Comparison of ENCODE assay signal across 9 cellular contexts in genomic region chr10:80453392-80453714, GRCh38. TPM values are rescaled to one million over a fixed set of nuclear protein-coding genes. Genes with fewer than 3 reads are reported as not detected.
A peak's percentile ranks its signal among the peaks of the same experiment; 100 is the strongest.
DNase-seq lines count a peak whose midpoint lies in the region; FAIRE-seq and TF ChIP-seq lines count a peak whose summit lies in the region.
"Had no signal": no experiment of that assay in that cellular context is flagged by ENCODE, and none has a peak within 500 bp of the region (broad histone marks: within the 10 kb centered on the region; RNA-seq: fewer than 3 reads in every experiment).

No MANE protein-coding gene starts in this region.

- H3K4me2 ChIP-seq in OCI-LY3 (ENCODE audit: low read length) (peak overlapping the region; percentile 94), H1 (ENCODE audit: insufficient read depth in 1 of 2, low read depth in 2 of 2, low read length in 2 of 2) (peak overlapping the region; percentile 77 to 80), neural progenitor cell (peak overlapping the region; percentile 67)

- TF ChIP-seq POLR2A in H1 (IDR thresholded peaks at IDR 0.05; ENCODE audit: control extremely low read depth in 1 of 2, low read depth in 2 of 2, low read length in 2 of 2): peak in 1 of 2 experiments; percentile 1; a peak in 1 of 3 replicates

- H2AFZ ChIP-seq in OCI-LY3 (ENCODE audit: low read depth, low read length): peak overlapping the region; percentile 85
- H2AFZ ChIP-seq in H1 (ENCODE audit: low read length): peak overlapping the region; percentile 18; the same call in 1 of the 2 replicates
- H2AFZ ChIP-seq in neural progenitor cell (replicated peaks): peak overlapping the region; percentile 10

- H3K56ac ChIP-seq in H1 (replicated peaks; ENCODE audit: insufficient read length, low read depth, low read length): no peak overlapping the region

- no peak overlapping the region for H3K4ac ChIP-seq in H1 (replicated peaks; ENCODE audit: insufficient read length, low read depth, low read length)

- no peak overlapping the region for H4K91ac ChIP-seq in H1 (replicated peaks; ENCODE audit: insufficient read length, low read length)

- peak overlapping the region; percentile 42 for H3K4me3 ChIP-seq in BJ (ENCODE audit: low read depth, low read length)
- peak overlapping the region; percentile 85 for H3K4me3 ChIP-seq in OCI-LY3 (ENCODE audit: low read length)
- peak overlapping the region; percentile 43 to 80 (median 66) for H3K4me3 ChIP-seq in H1 (ENCODE audit: extremely low read depth in 1 of 4, insufficient read depth in 2 of 4, low read depth in 3 of 4, low read length in 4 of 4)
- peak overlapping the region; percentile 66 for H3K4me3 ChIP-seq in neural progenitor cell

- peaks cover 51% of the 10 kb centered on the region for H3K4me1 ChIP-seq in OCI-LY3 (ENCODE audit: low read length)
- H3K4me1 ChIP-seq in H1 (replicated peaks in 1 of 4; ENCODE audit: control insufficient read depth in 3 of 4, insufficient read depth in 4 of 4, low read length in 3 of 4): peaks cover 12 to 19% (median 16%) of the 10 kb centered on the region in 4 experiments
- peaks cover 27% of the 10 kb centered on the region for H3K4me1 ChIP-seq in neural progenitor cell

- no peaks in the 10 kb centered on the region for H3K27me3 ChIP-seq in BJ (ENCODE audit: control insufficient read depth, insufficient read depth, low read length)
- H3K27me3 ChIP-seq in OCI-LY3 (ENCODE audit: low read depth, low read length): peaks cover 11% of the 10 kb centered on the region; the same call in 1 of the 2 replicates
- peaks cover 0 to 4% (median 0%) of the 10 kb centered on the region in 4 experiments; a peak in 2 of 7 replicates for H3K27me3 ChIP-seq in H1 (replicated peaks in 1 of 4; ENCODE audit: control insufficient read depth in 3 of 4, extremely low read depth in 1 of 4, insufficient read depth in 3 of 4, low read length in 3 of 4)
- H3K27me3 ChIP-seq in neural progenitor cell: no peaks in the 10 kb centered on the region

- H3K27ac ChIP-seq in OCI-LY3 (ENCODE audit: low read length) (no peak overlapping the region), H1 (ENCODE audit: low read depth, low read length) (peak overlapping the region; percentile 2; the same call in 1 of the 2 replicates), neural progenitor cell (no peak overlapping the region)

- H3K9me3 ChIP-seq in OCI-LY3 (ENCODE audit: insufficient read depth, low read length): no peaks in the 10 kb centered on the region
- H3K9me3 ChIP-seq in H1 (ENCODE audit: insufficient read depth in 2 of 2, low read depth in 1 of 2, low read length in 1 of 2): no peaks in the 10 kb centered on the region
- no peaks in the 10 kb centered on the region for H3K9me3 ChIP-seq in neural progenitor cell (ENCODE audit: low read depth)

- no peak overlapping the region for H2BK15ac ChIP-seq in H1 (ENCODE audit: low read length)

- TF ChIP-seq EP300 in H1 (IDR thresholded peaks at IDR 0.05; ENCODE audit: borderline replicate concordance in 1 of 2, low read depth in 2 of 2, low read length in 2 of 2): 0 out of 3 replicates have a peak, but pooled peaks of 1 of the 2 experiments have one; percentile 34

- 13% methylated on average over 9 of the region's 9 CpGs; no CpG with 5 or more reads in 1 of the 2 experiments for WGBS in H1 (ENCODE audit: extremely low coverage in 1 of 2, insufficient coverage in 1 of 2, insufficient read length in 1 of 2, insufficient replicate concordance in 2 of 2, low coverage in 1 of 2, low lambda C conversion rate in 2 of 2, missing lambda C conversion rate in 1 of 2), 2 experiments

- H4K8ac ChIP-seq in H1 (ENCODE audit: extremely low read depth, insufficient read depth, low read length): peak overlapping the region; percentile 72; the same call in 1 of the 2 replicates

- peaks cover 4% of the 10 kb centered on the region; the same call in 1 of the 2 replicates for H3K79me1 ChIP-seq in H1 (ENCODE audit: low read depth, low read length)

- no peak overlapping the region for H2BK120ac ChIP-seq in H1 (replicated peaks; ENCODE audit: low read depth, low read length)

- no peaks in the 10 kb centered on the region for H3K9me3 Mint-ChIP-seq in neural progenitor cell

- H3K36me3 ChIP-seq in BJ (ENCODE audit: control insufficient read depth, insufficient read depth, low read length) (no peaks in the 10 kb centered on the region), OCI-LY3 (replicated peaks; ENCODE audit: low read depth, low read length) (peaks cover 5% of the 10 kb centered on the region), H1 (ENCODE audit: control insufficient read depth in 2 of 4, insufficient read depth in 4 of 4, low read length in 3 of 4) (no peaks in the 10 kb centered on the region), neural progenitor cell (no peaks in the 10 kb centered on the region)

- H3K79me2 ChIP-seq in OCI-LY3 (ENCODE audit: low read length): peaks cover 33% of the 10 kb centered on the region
- H3K79me2 ChIP-seq in H1 (ENCODE audit: control insufficient read depth in 1 of 2, insufficient read depth in 2 of 2, low read length in 2 of 2): peaks cover 12 to 31% of the 10 kb centered on the region in 2 experiments
- peaks cover 40% of the 10 kb centered on the region for H3K79me2 ChIP-seq in neural progenitor cell (ENCODE audit: low read depth)

- H4K5ac ChIP-seq in H1 (ENCODE audit: insufficient read length, low read depth, low read length): no peak overlapping the region

- H3K9ac ChIP-seq in OCI-LY3 (ENCODE audit: low read length) (peak overlapping the region; percentile 69), H1 (replicated peaks in 1 of 4; ENCODE audit: extremely low read depth in 1 of 4, low read depth in 3 of 4, low read length in 3 of 4) (peak overlapping the region in 3 of 4 experiments; percentile 54 to 89 (median 71); a peak in 6 of 7 replicates), neural progenitor cell (no peak overlapping the region)

- DNase-seq in BJ (ENCODE audit: low read depth): no peak
- peak in 1 of 2 experiments; percentile 63 for DNase-seq in H1 (ENCODE audit: low read depth in 1 of 2, low spot score in 2 of 2)
- no peak for DNase-seq in neural progenitor cell (ENCODE audit: low spot score)
- DNase-seq in HuH-7.5 (ENCODE audit: low spot score): no peak
- no peak for DNase-seq in C1 segment of cervical spinal cord (lab: John Stamatoyannopoulos, UW)
- DNase-seq in NCI-H1092 treated with DMSO at 0.1 percent for 48 hours (lab: John Stamatoyannopoulos, UW): no peak
- DNase-seq in activated effector memory CD4-positive, alpha-beta T cell treated with Interleukin-2 at 50 U/mL for 16 hours: no peak

- no peak overlapping the region for H2BK12ac ChIP-seq in H1 (ENCODE audit: low read depth, low read length)

- H3K27ac Mint-ChIP-seq in neural progenitor cell: peak overlapping the region; percentile 85

- no peak overlapping the region for H2AK5ac ChIP-seq in H1 (ENCODE audit: low read depth, low read length)

- CTCF ChIA-PET in BJ (lab: Yijun Ruan, JAX): interaction anchor here (0.6 to 28.2 kb wide), 3 partner anchors 9 to 71 kb away, joined by 3 to 661 read pairs (median 10); no protein-coding TSS in a partner anchor
- CTCF ChIA-PET in H1 (lab: Charles Lee; ENCODE audit: partially characterized antibody): interaction anchor here (0.7 to 38.4 kb wide), 5 partner anchors 10 to 159 kb away, joined by 3 to 1263 read pairs (median 22); no protein-coding TSS in a partner anchor

- no peaks in the 10 kb centered on the region for H3K36me3 Mint-ChIP-seq in neural progenitor cell

- peak overlapping the region; percentile 93; the same call in 1 of the 2 replicates for H3K18ac ChIP-seq in H1 (ENCODE audit: extremely low read depth, low read length)

- H3K23ac ChIP-seq in H1 (ENCODE audit: insufficient read length): no peak overlapping the region

- no peak overlapping the region for H3K14ac ChIP-seq in H1 (ENCODE audit: insufficient read length)

- no peak for TF ChIP-seq CTCF in BJ (IDR thresholded peaks at IDR 0.05; ENCODE audit: insufficient read depth, low read depth, low read length)
- TF ChIP-seq CTCF in OCI-LY3 (IDR thresholded peaks at IDR 0.05; ENCODE audit: low read depth, low read length): peak; percentile 20; the same call in 1 of the 2 replicates
- peak in 2 of 3 experiments; percentile 9 to 29; a peak in 2 of 4 replicates for TF ChIP-seq CTCF in H1 (IDR thresholded peaks at IDR 0.05; ENCODE audit: control extremely low read depth in 1 of 3, insufficient read depth in 1 of 3, low read depth in 1 of 3, low read length in 3 of 3)
- TF ChIP-seq CTCF in neural progenitor cell (IDR thresholded peaks at IDR 0.05): peak; percentile 43

- H2BK20ac ChIP-seq in H1 (ENCODE audit: low read length): no peak overlapping the region

- POLR2A ChIA-PET in BJ (lab: Charles Lee): no interaction called here
- POLR2A ChIA-PET in H1 (lab: Charles Lee; ENCODE audit: partially characterized antibody): interaction anchor here (0.7 to 3.3 kb wide), 5 partner anchors 11 to 89 kb away, joined by 3 to 18 read pairs (median 3); no protein-coding TSS in a partner anchor

- H3K23me2 ChIP-seq in H1 (ENCODE audit: low read depth, low read length): peaks cover 9% of the 10 kb centered on the region; the same call in 1 of the 2 replicates

- H3K27me3 Mint-ChIP-seq in neural progenitor cell (ENCODE audit: insufficient read depth, low read depth): peaks cover 12% of the 10 kb centered on the region

- H3K4me3 Mint-ChIP-seq in neural progenitor cell: peak overlapping the region; percentile 91

- H2BK5ac ChIP-seq in H1 (ENCODE audit: low read depth, low read length): no peak overlapping the region

- peaks cover 26% of the 10 kb centered on the region for H4K20me1 ChIP-seq in OCI-LY3 (ENCODE audit: insufficient read depth, low read length)
- peaks cover 13 to 26% of the 10 kb centered on the region in 2 experiments for H4K20me1 ChIP-seq in H1 (replicated peaks in 1 of 2; ENCODE audit: control insufficient read depth in 1 of 2, insufficient read depth in 2 of 2, low read length in 2 of 2)
- peaks cover 38% of the 10 kb centered on the region for H4K20me1 ChIP-seq in neural progenitor cell (ENCODE audit: low read depth)

- FAIRE-seq in H1 (lab: Jason Lieb, UNC): no peak
- FAIRE-seq: GM12891 had no signal

- no peak; a peak in 1 of 4 replicates for TF ChIP-seq RAD21 in H1 (IDR thresholded peaks at IDR 0.05 in 1 of 2, conservative IDR thresholded peaks at IDR 0.05 in 1 of 2; ENCODE audit: low read depth in 2 of 2, low read length in 2 of 2)

- peaks cover 23% of the 10 kb centered on the region for H3F3A ChIP-seq in neural progenitor cell (ENCODE audit: low read depth)

- H3K4me1 Mint-ChIP-seq in neural progenitor cell: peaks cover 31% of the 10 kb centered on the region

RNA-seq across cellular contexts. Expression of gene TSPAN14, which starts 0.8 kb away (rescaled TPM):
- polyA plus RNA-seq in BJ (2011; rRNA removed) (18.3 and 33.3 TPM in 2 replicates), H1 (2011; rRNA removed) (47.4 and 54.7 TPM in 2 replicates)
- 19.5 and 22.7 TPM in 2 replicates for polyA minus RNA-seq in BJ (2011; rRNA and poly(A)+ RNA removed)
- 57.8 and 57.9 TPM in 2 replicates for total RNA-seq in H1 (2021; fragmentation: NEBNext Ultra II Directional; extraction: Animal tissue kit (Norgen Biotek cat#: 25700))
- polyA plus RNA-seq in H1 (2011; cell fraction: cytosol; rRNA removed): 38.1 TPM
- 50.9 TPM for polyA plus RNA-seq in H1 (2011; cell fraction: nucleus; rRNA removed)
- 43.5 to 60.8 TPM (median 54.3 TPM) in 4 replicates for polyA plus RNA-seq in H1 (2012, experiment 1 of 2)
- 45.7 TPM for polyA plus RNA-seq in H1 (2012, experiment 2 of 2)
- 39.1 TPM for polyA plus RNA-seq in H1 (2013, experiment 1 of 2)
- polyA plus RNA-seq in H1 (2013, experiment 2 of 2): 41.9 TPM
- polyA minus RNA-seq in H1 (2011; rRNA and poly(A)+ RNA removed): 35.5 and 41.7 TPM in 2 replicates
- 29.9 TPM for polyA minus RNA-seq in H1 (2011; cell fraction: cytosol; rRNA and poly(A)+ RNA removed)
- polyA minus RNA-seq in H1 (2011; cell fraction: nucleus; rRNA and poly(A)+ RNA removed): 26.0 TPM
- total RNA-seq in neural progenitor cell (ENCODE audit: low replicate concordance): 32.7 and 68.9 TPM in 2 replicates

RNA-seq across cellular contexts. Expression of gene PRXL2A, which starts 45.0 kb away (rescaled TPM):
- 1.0 and 1.3 TPM in 2 replicates for polyA plus RNA-seq in BJ (2011; rRNA removed)
- 0.21 and 0.33 TPM in 2 replicates for polyA minus RNA-seq in BJ (2011; rRNA and poly(A)+ RNA removed)
- total RNA-seq in H1 (2021; fragmentation: NEBNext Ultra II Directional; extraction: Animal tissue kit (Norgen Biotek cat#: 25700)): 58.3 and 60.1 TPM in 2 replicates
- 9.7 and 13.4 TPM in 2 replicates for polyA plus RNA-seq in H1 (2011; rRNA removed)
- 24.7 TPM for polyA plus RNA-seq in H1 (2011; cell fraction: cytosol; rRNA removed)
- 12.5 TPM for polyA plus RNA-seq in H1 (2011; cell fraction: nucleus; rRNA removed)
- 36.0 to 47.0 TPM (median 41.3 TPM) in 4 replicates for polyA plus RNA-seq in H1 (2012, experiment 1 of 2)
- polyA plus RNA-seq in H1 (2012, experiment 2 of 2): 12.7 TPM
- polyA plus RNA-seq in H1 (2013, experiment 1 of 2): 48.4 TPM
- 52.5 TPM for polyA plus RNA-seq in H1 (2013, experiment 2 of 2)
- 10.4 and 12.3 TPM in 2 replicates for polyA minus RNA-seq in H1 (2011; rRNA and poly(A)+ RNA removed)
- 9.0 TPM for polyA minus RNA-seq in H1 (2011; cell fraction: cytosol; rRNA and poly(A)+ RNA removed)
- polyA minus RNA-seq in H1 (2011; cell fraction: nucleus; rRNA and poly(A)+ RNA removed): 12.0 TPM
- 81.4 and 107 TPM in 2 replicates for total RNA-seq in neural progenitor cell (ENCODE audit: low replicate concordance)

Comparison
In these comparisons a context has a peak if more than half of its experiments do, and no peak if none do; other contexts are left out.
1. H2AFZ ChIP-seq: peak in every context shown above with its lines; median percentile 85 in OCI-LY3; 18 in H1; 10 in neural progenitor cell.